ENCODE assay signal across 17 cellular contexts in the genomic region with DNA sequence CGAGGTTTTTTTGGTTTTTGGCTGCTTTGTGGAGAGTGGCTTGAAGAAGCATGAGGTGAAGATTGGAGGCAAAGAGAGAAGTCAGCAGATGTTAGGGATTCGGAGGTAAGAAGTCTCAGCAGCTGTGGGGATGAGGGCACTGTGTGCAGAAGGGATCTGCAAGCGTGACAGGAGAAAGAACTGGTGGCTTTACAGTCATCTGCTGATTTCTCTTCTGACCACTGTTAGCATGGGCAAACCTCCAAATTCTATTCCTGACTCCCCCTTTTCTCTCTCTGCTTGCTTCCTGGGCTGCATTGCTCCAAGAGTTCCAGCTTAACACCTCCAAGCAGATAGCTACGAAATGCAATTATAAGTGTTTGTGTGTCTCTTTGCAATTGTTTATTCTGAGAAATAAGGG.
"Had no signal": no experiment of that assay in that cellular context is flagged by ENCODE, and none has a peak within 500 bp of the region (broad histone marks: within the 10 kb centered on the region; RNA-seq: fewer than 3 reads in every experiment).

No MANE protein-coding gene starts in this region.

- H3K4me3 ChIP-seq: ascending aorta, breast epithelium, mucosa of descending colon, psoas muscle, skin epidermis, vagina had no signal

- H3K4me1 ChIP-seq: ascending aorta, breast epithelium, psoas muscle, vagina had no signal

- H3K9me3 ChIP-seq: ascending aorta, breast epithelium, mucosa of descending colon, psoas muscle, vagina had no signal

- H3K27ac ChIP-seq: ascending aorta, breast epithelium, psoas muscle, skin epidermis, vagina had no signal

- ATAC-seq: activated CD8-positive, alpha-beta T cell treated with anti-CD3 and anti-CD28 coated beads for 36 hours; left ventricle myocardium superior; mucosa of descending colon; naive thymus-derived CD4-positive, alpha-beta T cell; psoas muscle; right cardiac atrium; stimulated activated naive CD8-positive, alpha-beta T cell treated with anti-CD3 and anti-CD28 coated beads, Interleukin-15, amount 100 ng/mL, for 72 hours had no signal

- DNase-seq: activated B cell treated with CpG ODN at 0.5 μM for 24 hours; activated CD4-positive, alpha-beta T cell treated with anti-CD3 and anti-CD28 coated beads for 4 hours; activated CD8-positive, alpha-beta T cell treated with anti-CD3 and anti-CD28 coated beads for 36 hours; activated effector memory CD4-positive, alpha-beta T cell treated with Interleukin-2 at 50 U/mL for 16 hours; activated naive CD4-positive, alpha-beta T cell treated with anti-CD3 and anti-CD28 coated beads, Interleukin-2, amount 10 ng/mL, durations not matched to agents 7 days and 5 days; activated T-cell treated with anti-CD3 and anti-CD28 coated beads, Interleukin-2, amount 50 U/mL, for 1 hour; left ventricle myocardium superior; mucosa of descending colon; naive thymus-derived CD4-positive, alpha-beta T cell; psoas muscle; right cardiac atrium; stimulated activated naive CD8-positive, alpha-beta T cell treated with anti-CD3 and anti-CD28 coated beads, Interleukin-15, amount 100 ng/mL, for 72 hours; trophoblast cell had no signal

- H3K27me3 ChIP-seq: ascending aorta, breast epithelium, vagina had no signal

- H3K36me3 ChIP-seq: breast epithelium, vagina had no signal
